10 cellular contexts compared by ENCODE assay signal in genomic region chr14:38210168-38210567, GRCh38. TPM values are rescaled to one million over a fixed set of nuclear protein-coding genes. Genes with fewer than 3 reads are reported as not detected.
DNase-seq lines count a peak whose midpoint lies in the region; ATAC-seq and TF ChIP-seq lines count a peak whose summit lies in the region.
"Had no signal": no experiment of that assay in that cellular context is flagged by ENCODE, and none has a peak within 500 bp of the region (broad histone marks: within the 10 kb centered on the region; RNA-seq: fewer than 3 reads in every experiment).

No MANE protein-coding gene starts in this region.

- H3K9me3 Mint-ChIP-seq in Calu3 (ENCODE audit: low read depth, unreplicated experiment): peaks cover 2% of the 10 kb centered on the region
- H3K9me3 Mint-ChIP-seq in T-cell: peaks cover 0 to 4% (median 3%) of the 10 kb centered on the region in 3 donors
- no peaks in the 10 kb centered on the region for H3K9me3 Mint-ChIP-seq in activated T-helper 1 cell treated with anti-CD3 and anti-CD28 coated beads, Interleukin-12 subunit alpha, Interleukin-12 subunit beta, Interleukin-2, Interleukin-4 antibody, amounts not matched to agents 30 ng/mL and 10 ng/mL and 1 ng/mL, durations not matched to agents 14 hours and 24 hours and 36 hours

- no peak for TF ChIP-seq POLR2A in adrenal gland (IDR thresholded peaks at IDR 0.05)

- H3K4me3 Mint-ChIP-seq in Calu3 (ENCODE audit: low read depth, unreplicated experiment) (peak overlapping the region; percentile 78), T-cell (peak overlapping the region; percentile 34 to 65 (median 58))
- H3K4me3 Mint-ChIP-seq in activated T-helper 1 cell treated with anti-CD3 and anti-CD28 coated beads, Interleukin-12 subunit alpha, Interleukin-12 subunit beta, Interleukin-2, Interleukin-4 antibody, amounts not matched to agents 30 ng/mL and 10 ng/mL and 1 ng/mL, durations not matched to agents 14 hours and 24 hours and 36 hours: no peak overlapping the region

- H3K4me1 Mint-ChIP-seq in Calu3 (ENCODE audit: low read depth, unreplicated experiment) (peaks cover 7% of the 10 kb centered on the region), T-cell (peaks cover 29 to 39% (median 35%) of the 10 kb centered on the region in 3 donors)
- H3K4me1 Mint-ChIP-seq in activated T-helper 1 cell treated with anti-CD3 and anti-CD28 coated beads, Interleukin-12 subunit alpha, Interleukin-12 subunit beta, Interleukin-2, Interleukin-4 antibody, amounts not matched to agents 30 ng/mL and 10 ng/mL and 1 ng/mL, durations not matched to agents 14 hours and 24 hours and 36 hours (ENCODE audit: low read depth): peaks cover 3% of the 10 kb centered on the region

- H3K27me3 Mint-ChIP-seq in Calu3 (ENCODE audit: unreplicated experiment): peaks cover 45% of the 10 kb centered on the region
- peaks cover 58 to 63% of the 10 kb centered on the region in 2 donors for H3K27me3 Mint-ChIP-seq in T-cell
- peaks cover 48% of the 10 kb centered on the region for H3K27me3 Mint-ChIP-seq in activated T-helper 1 cell treated with anti-CD3 and anti-CD28 coated beads, Interleukin-12 subunit alpha, Interleukin-12 subunit beta, Interleukin-2, Interleukin-4 antibody, amounts not matched to agents 30 ng/mL and 10 ng/mL and 1 ng/mL, durations not matched to agents 14 hours and 24 hours and 36 hours (ENCODE audit: insufficient read depth)

- peaks cover 0 to 4% (median 0%) of the 10 kb centered on the region in 3 donors for H3K9me3 ChIP-seq in adrenal gland (replicated peaks in 1 of 3)

- H3K27me3 ChIP-seq in adrenal gland: peaks cover 47% of the 10 kb centered on the region

- no peak for DNase-seq in Calu3
- no peak for DNase-seq in T-cell
- DNase-seq in foreskin fibroblast: peak; percentile 93 to 95
- peak; percentile 58 for DNase-seq in retina
- no peak for DNase-seq in adrenal gland
- DNase-seq in NCI-H82 (lab: John Stamatoyannopoulos, UW): no peak
- no peak for DNase-seq in activated T-helper 1 cell treated with anti-CD3 and anti-CD28 coated beads, Interleukin-12 subunit alpha, Interleukin-12 subunit beta, Interleukin-2, Interleukin-4 antibody, amounts not matched to agents 30 ng/mL and 10 ng/mL and 1 ng/mL, durations not matched to agents 14 hours and 24 hours and 36 hours (ENCODE audit: low spot score)
- DNase-seq: activated CD4-positive, alpha-beta T cell treated with anti-CD3 and anti-CD28 coated beads, Interleukin-2, amount 50 U/mL, for 4 hours had no signal

- ATAC-seq in T-cell (replicated peaks in 1 of 4) (no peak), HG02870 (IDR thresholded peaks at IDR 0.05; ENCODE audit: unreplicated experiment) (no peak)

- H3K4me1 ChIP-seq in adrenal gland (replicated peaks in 1 of 2): no peaks in the 10 kb centered on the region

- CTCF ChIA-PET in Calu3 (lab: Charles Lee) (no interaction called here), T-cell (lab: Charles Lee) (no interaction called here)

- H3K27ac Mint-ChIP-seq in Calu3 (ENCODE audit: unreplicated experiment) (no peak overlapping the region), T-cell (no peak overlapping the region)
- H3K27ac Mint-ChIP-seq in activated T-helper 1 cell treated with anti-CD3 and anti-CD28 coated beads, Interleukin-12 subunit alpha, Interleukin-12 subunit beta, Interleukin-2, Interleukin-4 antibody, amounts not matched to agents 30 ng/mL and 10 ng/mL and 1 ng/mL, durations not matched to agents 14 hours and 24 hours and 36 hours: no peak overlapping the region

- no peak overlapping the region for H3K27ac ChIP-seq in adrenal gland

- H3K4me3 ChIP-seq in foreskin fibroblast (ENCODE audit: low read depth in 1 of 2, low read length in 2 of 2) (peak overlapping the region; percentile 76 to 84), adrenal gland (no peak overlapping the region)

- no TSS peak for BruUV-seq in Calu3 (replicated peaks; lab: Mats Ljungman, UMichigan)

- 5 to 10% (median 9%) methylated on average over 8 to 30 of the region's 30 CpGs for WGBS in adrenal gland, 4 donors

- intact Hi-C loops in Calu3 (cut with micrococcal nuclease; ENCODE audit: unreplicated experiment): no loop called here
- intact Hi-C loops in adrenal gland (cut with DNase I): no loop called here
- intact Hi-C loops in activated T-helper 1 cell treated with anti-CD3 and anti-CD28 coated beads, Interleukin-12 subunit alpha, Interleukin-12 subunit beta, Interleukin-2, Interleukin-4 antibody, amounts not matched to agents 30 ng/mL and 10 ng/mL and 1 ng/mL, durations not matched to agents 14 hours and 24 hours and 36 hours (cut with micrococcal nuclease): loop anchor here (5.0 to 10.0 kb wide), 2 partner anchors 47 to 1625 kb away; partner anchors contain the start of genes CLEC14A and NKX2-8

- no peaks in the 10 kb centered on the region for H3K36me3 ChIP-seq in adrenal gland (replicated peaks in 1 of 2)

- POLR2A ChIA-PET in T-cell (lab: Charles Lee): no interaction called here

- peaks cover 14% of the 10 kb centered on the region for H3K36me3 Mint-ChIP-seq in Calu3 (ENCODE audit: insufficient read depth, unreplicated experiment)
- H3K36me3 Mint-ChIP-seq in T-cell: no peaks in the 10 kb centered on the region
- H3K36me3 Mint-ChIP-seq in activated T-helper 1 cell treated with anti-CD3 and anti-CD28 coated beads, Interleukin-12 subunit alpha, Interleukin-12 subunit beta, Interleukin-2, Interleukin-4 antibody, amounts not matched to agents 30 ng/mL and 10 ng/mL and 1 ng/mL, durations not matched to agents 14 hours and 24 hours and 36 hours (ENCODE audit: low read depth): peaks cover 3% of the 10 kb centered on the region

- TF ChIP-seq CTCF in Calu3 (IDR thresholded peaks at IDR 0.05; ENCODE audit: unreplicated experiment) (no peak), foreskin fibroblast (IDR thresholded peaks at IDR 0.05; ENCODE audit: low read depth, low read length) (no peak), adrenal gland (IDR thresholded peaks at IDR 0.05) (no peak)

RNA-seq across cellular contexts. Expression of gene SSTR1, which starts 2.5 kb away (rescaled TPM):
- total RNA-seq in Calu3 (2022) (0.24 TPM in 2 replicates), T-cell (not detected), adrenal gland (under 1 TPM in 6 of 8 donors, not detected in 2; under 0.01 to 0.65 (median 0.36) TPM)
- polyA plus RNA-seq in adrenal gland: under 1 TPM; 0.08 to 0.57 (median 0.11) TPM
- not detected in 2 replicates for total RNA-seq in activated T-helper 1 cell treated with anti-CD3 and anti-CD28 coated beads, Interleukin-12 subunit alpha, Interleukin-12 subunit beta, Interleukin-2, Interleukin-4 antibody, amounts not matched to agents 30 ng/mL and 10 ng/mL and 1 ng/mL, durations not matched to agents 14 hours and 24 hours and 36 hours
- total RNA-seq: NCI-H460 had no signal

RNA-seq across cellular contexts. Expression of gene CLEC14A, which starts 45.7 kb away (rescaled TPM):
- total RNA-seq in Calu3 (2022) (not detected in 2 replicates), T-cell (not detected), adrenal gland (10 to 100 TPM; 11.9 to 26.1 (median 17.9) TPM)
- 10 to 100 TPM in 1 of 3 donors, 1 to 10 TPM in 2; 4.0 to 18.1 (median 8.3) TPM for polyA plus RNA-seq in adrenal gland
- total RNA-seq in activated T-helper 1 cell treated with anti-CD3 and anti-CD28 coated beads, Interleukin-12 subunit alpha, Interleukin-12 subunit beta, Interleukin-2, Interleukin-4 antibody, amounts not matched to agents 30 ng/mL and 10 ng/mL and 1 ng/mL, durations not matched to agents 14 hours and 24 hours and 36 hours: not detected in 2 replicates
- total RNA-seq: NCI-H460 had no signal

Comparison
In these comparisons a context has a peak if more than half of its experiments do, and no peak if none do; other contexts are left out.
1. DNase-seq: peak in foreskin fibroblast (2 of 2) and retina (single experiment); none in Calu3 (single experiment), T-cell (0 of 34), adrenal gland (0 of 7), NCI-H82 (single experiment) and activated T-helper 1 cell treated with anti-CD3 and anti-CD28 coated beads, Interleukin-12 subunit alpha, Interleukin-12 subunit beta, Interleukin-2, Interleukin-4 antibody, amounts not matched to agents 30 ng/mL and 10 ng/mL and 1 ng/mL, durations not matched to agents 14 hours and 24 hours and 36 hours (single experiment).
2. H3K4me3 ChIP-seq: peak in foreskin fibroblast (2 of 2); none in adrenal gland (0 of 4).
3. RNA of gene CLEC14A, which starts 45.7 kb away (total RNA-seq): 11.9 to 26.1 TPM in adrenal gland; not detected in T-cell, not detected in Calu3 and not detected in activated T-helper 1 cell treated with anti-CD3 and anti-CD28 coated beads, Interleukin-12 subunit alpha, Interleukin-12 subunit beta, Interleukin-2, Interleukin-4 antibody, amounts not matched to agents 30 ng/mL and 10 ng/mL and 1 ng/mL, durations not matched to agents 14 hours and 24 hours and 36 hours; every median in the first group is over 10 times any median in the second.